In genomic region chr7:131066635-131067034, GRCh38 we compare ENCODE assay signal across 10 cellular contexts.
DNase-seq lines count a peak whose midpoint lies in the region; ATAC-seq and TF ChIP-seq lines count a peak whose summit lies in the region.
"Had no signal": no experiment of that assay in that cellular context is flagged by ENCODE, and none has a peak within 500 bp of the region (broad histone marks: within the 10 kb centered on the region; RNA-seq: fewer than 3 reads in every experiment).

No MANE protein-coding gene starts in this region.

- peaks cover 0 to 56% (median 8%) of the 10 kb centered on the region in 3 donors for H3K36me3 Mint-ChIP-seq in CD8-positive, alpha-beta memory T cell

- peak overlapping the region; percentile 82 for H3K27ac ChIP-seq in SK-N-MC
- peak overlapping the region; percentile 65 for H3K27ac ChIP-seq in psoas muscle
- no peak overlapping the region for H3K27ac ChIP-seq in CD8-positive, alpha-beta memory T cell (ENCODE audit: low read depth, low read length)

- peak overlapping the region in 4 of 8 donors; percentile 8 to 55 (median 24) for H3K27ac Mint-ChIP-seq in CD8-positive, alpha-beta memory T cell

- CTCF ChIA-PET in CD8-positive, alpha-beta memory T cell (lab: Charles Lee): interaction anchor here (1.2 kb wide), 1 partner anchor 235 kb away, joined by 3 read pairs; no protein-coding TSS in a partner anchor

- H3K4me3 ChIP-seq in SK-N-MC (no peak overlapping the region), fibroblast of mammary gland (ENCODE audit: control insufficient read depth, low read depth, low read length) (no peak overlapping the region), psoas muscle (no peak overlapping the region)
- H3K4me3 ChIP-seq in CD8-positive, alpha-beta memory T cell (ENCODE audit: low read length): no peak overlapping the region
- H3K4me3 ChIP-seq: tibial nerve had no signal

- no peak overlapping the region for H3K9ac ChIP-seq in SK-N-MC (ENCODE audit: insufficient read length)

- intact Hi-C loops in psoas muscle (cut with DNase I): loop anchor here in 1 of 2 donors (10.0 kb wide), 1 partner anchor 358 kb away; no protein-coding TSS in a partner anchor

- H3K9me3 Mint-ChIP-seq in CD8-positive, alpha-beta memory T cell: no peaks in the 10 kb centered on the region

- H3K4me1 ChIP-seq in psoas muscle: peaks cover 42% of the 10 kb centered on the region
- peaks cover 65% of the 10 kb centered on the region for H3K4me1 ChIP-seq in CD8-positive, alpha-beta memory T cell (ENCODE audit: insufficient read depth, low read length)

- no peak for TF ChIP-seq CTCF in fibroblast of mammary gland (conservative IDR thresholded peaks at IDR 0.05; ENCODE audit: control insufficient read depth, insufficient read depth, low read depth, low read length)
- TF ChIP-seq CTCF in psoas muscle (IDR thresholded peaks at IDR 0.05): no peak

- H3K9me3 ChIP-seq in SK-N-MC (ENCODE audit: low read depth, low read length): no peaks in the 10 kb centered on the region
- no peaks in the 10 kb centered on the region for H3K9me3 ChIP-seq in psoas muscle
- H3K9me3 ChIP-seq in CD8-positive, alpha-beta memory T cell (ENCODE audit: low read length): no peaks in the 10 kb centered on the region
- H3K9me3 ChIP-seq: tibial nerve had no signal

- ATAC-seq in psoas muscle (no peak), HG03442 (IDR thresholded peaks at IDR 0.05; ENCODE audit: unreplicated experiment) (no peak)
- ATAC-seq: sciatic nerve had no signal

- peaks cover 69 to 86% (median 82%) of the 10 kb centered on the region in 3 donors for H3K4me1 Mint-ChIP-seq in CD8-positive, alpha-beta memory T cell

- POLR2A ChIA-PET in CD8-positive, alpha-beta memory T cell (lab: Charles Lee): no interaction called here

- H3K4me3 Mint-ChIP-seq in CD8-positive, alpha-beta memory T cell: peak overlapping the region in 2 of 7 donors; percentile 8 to 20

- peaks cover 0 to 12% of the 10 kb centered on the region in 2 donors for H3K27me3 Mint-ChIP-seq in CD8-positive, alpha-beta memory T cell

- H3K36me3 ChIP-seq in SK-N-MC (ENCODE audit: insufficient read depth, low read length): peaks cover 3% of the 10 kb centered on the region; the same call in 1 of the 2 replicates
- H3K36me3 ChIP-seq in psoas muscle (ENCODE audit: insufficient read depth in 1 of 2, low read depth in 1 of 2): peaks cover 0 to 26% of the 10 kb centered on the region in 2 donors
- no peaks in the 10 kb centered on the region for H3K36me3 ChIP-seq in CD8-positive, alpha-beta memory T cell (ENCODE audit: insufficient read depth, low read length)

- DNase-seq in HCEC 1CT: peak; percentile 61
- DNase-seq in SK-N-MC (ENCODE audit: low read depth, low spot score): no peak
- peak; percentile 42 for DNase-seq in fibroblast of mammary gland (ENCODE audit: low read depth)
- DNase-seq in psoas muscle: no peak
- DNase-seq in CD8-positive, alpha-beta memory T cell: no peak
- no peak for DNase-seq in Ammon's horn (ENCODE audit: low spot score)
- DNase-seq: activated T-cell treated with anti-CD3 and anti-CD28 coated beads, Interleukin-2, amount 50 U/mL, for 48 hours had no signal

- no peaks in the 10 kb centered on the region for H3K27me3 ChIP-seq in psoas muscle (ENCODE audit: insufficient read depth in 3 of 3, low read length in 2 of 3)
- H3K27me3 ChIP-seq in CD8-positive, alpha-beta memory T cell (ENCODE audit: insufficient read depth, low read length, poor library complexity, severe bottlenecking): no peaks in the 10 kb centered on the region
- H3K27me3 ChIP-seq: tibial nerve had no signal

Comparison
In these comparisons a context has a peak if more than half of its experiments do, and no peak if none do; other contexts are left out.
1. DNase-seq: peak in HCEC 1CT (single experiment) and fibroblast of mammary gland (single experiment); none in SK-N-MC (single experiment), psoas muscle (0 of 2), CD8-positive, alpha-beta memory T cell (0 of 5) and Ammon's horn (single experiment).